Comparison of ENCODE assay signal across 16 cellular contexts in the genomic region with DNA sequence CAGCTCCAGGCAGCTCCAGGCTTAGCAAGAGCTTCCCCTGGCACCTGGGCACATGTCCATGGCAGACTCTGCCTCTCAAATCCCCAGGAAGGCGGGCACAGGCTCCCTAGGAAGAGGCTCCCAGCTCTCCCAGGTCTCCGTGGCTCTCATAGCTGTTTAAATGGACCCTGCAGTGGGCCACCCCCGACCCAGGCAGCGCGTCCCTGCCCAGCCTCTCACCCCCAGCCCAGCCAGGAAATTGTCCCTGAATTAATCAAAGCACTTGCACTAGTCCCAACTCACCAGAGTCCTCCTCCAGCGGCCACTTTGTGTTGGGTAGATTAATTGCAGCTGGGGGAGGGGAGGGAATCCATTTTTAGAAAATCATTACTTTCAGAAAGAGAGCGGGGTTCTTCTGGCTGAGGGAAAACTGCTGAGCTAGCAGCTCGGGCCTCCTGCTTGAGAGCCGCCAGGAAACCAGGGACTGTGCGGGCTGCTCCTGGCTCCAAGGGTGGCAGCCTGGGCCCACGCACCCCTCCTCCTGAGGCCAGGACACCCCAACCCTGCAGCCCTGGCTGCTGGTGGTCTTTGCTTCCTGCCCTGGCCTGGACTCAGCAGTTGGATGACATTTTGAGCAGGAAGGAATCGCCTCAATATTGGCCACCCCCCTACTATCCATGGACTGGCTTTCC. TPM values are rescaled to one million over a fixed set of nuclear protein-coding genes. Genes with fewer than 3 reads are reported as not detected.
A peak's percentile ranks its signal among the peaks of the same experiment; 100 is the strongest.
DNase-seq lines count a peak whose midpoint lies in the region; ATAC-seq and TF ChIP-seq lines count a peak whose summit lies in the region.
"Had no signal": no experiment of that assay in that cellular context is flagged by ENCODE, and none has a peak within 500 bp of the region (broad histone marks: within the 10 kb centered on the region; RNA-seq: fewer than 3 reads in every experiment).

No MANE protein-coding gene starts in this region.

- H3K27me3 ChIP-seq in upper lobe of right lung (no peaks in the 10 kb centered on the region), lower lobe of right lung (ENCODE audit: low read depth) (no peaks in the 10 kb centered on the region)
- H3K27me3 ChIP-seq: dorsolateral prefrontal cortex, MG63, SJCRH30 had no signal

- no peaks in the 10 kb centered on the region for H3K9me3 ChIP-seq in upper lobe of right lung
- no peaks in the 10 kb centered on the region for H3K9me3 ChIP-seq in lower lobe of right lung
- H3K9me3 ChIP-seq: MG63, SJCRH30 had no signal

- ATAC-seq in left cardiac atrium (peak in 1 of 2 donors; percentile 38), Right ventricle myocardium superior (ENCODE audit: poor library complexity) (no peak), upper lobe of right lung (no peak), lower lobe of right lung (no peak), GM18861 (IDR thresholded peaks at IDR 0.05; ENCODE audit: unreplicated experiment) (no peak)
- ATAC-seq: esophagus mucosa had no signal

- H3K27me3 Mint-ChIP-seq in mesothelial cell of epicardium (ENCODE audit: low read depth) = no peaks in the 10 kb centered on the region

- peaks cover 32% of the 10 kb centered on the region for H3K4me1 Mint-ChIP-seq in mesothelial cell of epicardium

- no peaks in the 10 kb centered on the region for H3K9me3 Mint-ChIP-seq in mesothelial cell of epicardium

- peak overlapping the region; percentile 19 for H3K27ac ChIP-seq in cingulate gyrus (ENCODE audit: low read depth, low read length)
- H3K27ac ChIP-seq in upper lobe of right lung = no peak overlapping the region
- H3K27ac ChIP-seq in lower lobe of right lung = no peak overlapping the region
- H3K27ac ChIP-seq: SJCRH30 had no signal

- H3K4me3 Mint-ChIP-seq in mesothelial cell of epicardium = no peak overlapping the region

- TF ChIP-seq CTCF in mesothelial cell of epicardium (IDR thresholded peaks at IDR 0.05; ENCODE audit: unreplicated experiment) (no peak), upper lobe of right lung (IDR thresholded peaks at IDR 0.05) (no peak), lower lobe of right lung (IDR thresholded peaks at IDR 0.05) (no peak)

- H3K4me3 ChIP-seq in upper lobe of right lung (no peak overlapping the region), lower lobe of right lung (no peak overlapping the region)
- H3K4me3 ChIP-seq: dorsolateral prefrontal cortex, MG63, SJCRH30 had no signal

- peak; percentile 23 for DNase-seq in left cardiac atrium
- DNase-seq in Right ventricle myocardium superior = no peak
- DNase-seq in mesothelial cell of epicardium (ENCODE audit: low spot score in 2 of 2, unreplicated experiment in 2 of 2) = no peak
- peak; percentile 59 for DNase-seq in upper lobe of right lung
- no peak for DNase-seq in COLO829 (ENCODE audit: low spot score)
- no peak for DNase-seq in lower lobe of right lung
- DNase-seq: activated naive CD4-positive, alpha-beta T cell; dorsolateral prefrontal cortex; mammary epithelial cell; MG63; NCI-H1694 treated with DMSO at 0.1 percent for 48 hours; NCI-H524; SJCRH30 had no signal

- peaks cover 5% of the 10 kb centered on the region for H3K36me3 ChIP-seq in upper lobe of right lung
- peaks cover 10% of the 10 kb centered on the region for H3K36me3 ChIP-seq in lower lobe of right lung
- H3K36me3 ChIP-seq: SJCRH30 had no signal

- H3K4me1 ChIP-seq in upper lobe of right lung (peaks cover 22% of the 10 kb centered on the region), lower lobe of right lung (peaks cover 44% of the 10 kb centered on the region)

- H3K27ac Mint-ChIP-seq in mesothelial cell of epicardium = peak overlapping the region; percentile 94

- H3K36me3 Mint-ChIP-seq in mesothelial cell of epicardium = peaks cover 2% of the 10 kb centered on the region

- intact Hi-C loops in left cardiac atrium (cut with DNase I) (no loop called here), Right ventricle myocardium superior (cut with DNase I) (no loop called here), upper lobe of right lung (cut with DNase I) (no loop called here), lower lobe of right lung (cut with DNase I) (no loop called here)

RNA-seq across cellular contexts. Expression of a gene that starts 36.0 kb away (rescaled TPM):
- total RNA-seq in left cardiac atrium (10 to 100 TPM; 17.1 to 49.0 TPM), Right ventricle myocardium superior (14.0 TPM), mesothelial cell of epicardium (75.5 to 77.6 TPM (median 76.8 TPM) in 3 replicates), upper lobe of right lung (68.9 TPM), lower lobe of right lung (63.4 TPM)

Comparison
In these comparisons a context has a peak if more than half of its experiments do, and no peak if none do; other contexts are left out.
1. DNase-seq: peak in left cardiac atrium (single experiment) and upper lobe of right lung (single experiment); none in Right ventricle myocardium superior (single experiment), mesothelial cell of epicardium (0 of 2), COLO829 (single experiment) and lower lobe of right lung (single experiment).